ENCODE assay signal across 17 cellular contexts in genomic region chr14:104974665-104975390, GRCh38. TPM values are rescaled to one million over a fixed set of nuclear protein-coding genes. Genes with fewer than 3 reads are reported as not detected.
A peak's percentile ranks its signal among the peaks of the same experiment; 100 is the strongest.
DNase-seq lines count a peak whose midpoint lies in the region; ATAC-seq and TF ChIP-seq lines count a peak whose summit lies in the region.
"Had no signal": no experiment of that assay in that cellular context is flagged by ENCODE, and none has a peak within 500 bp of the region (broad histone marks: within the 10 kb centered on the region; RNA-seq: fewer than 3 reads in every experiment).

No MANE protein-coding gene starts in this region.

- H3K27ac ChIP-seq in SK-N-SH (ENCODE audit: low read depth in 2 of 2, low read length in 1 of 2) (peak overlapping the region; percentile 70 to 93; a peak in 3 of 4 replicates), esophagus squamous epithelium (peak overlapping the region; percentile 93 to 99 (median 98)), muscle layer of duodenum (ENCODE audit: low read length) (peak overlapping the region; percentile 6), uterus (peak overlapping the region; percentile 95 to 99)
- H3K27ac ChIP-seq: 22Rv1 had no signal

- CTCF ChIA-PET in SK-N-SH (lab: Yijun Ruan, JAX) = interaction anchor here (0.7 to 11.2 kb wide), 43 partner anchors 8 to 245 kb away, joined by 3 to 284 read pairs (median 5); partner anchors contain the start of gene CDCA4

- TF ChIP-seq CTCF in SK-N-SH (IDR thresholded peaks at IDR 0.05) (no peak), esophagus squamous epithelium (IDR thresholded peaks at IDR 0.05) (no peak), uterus (IDR thresholded peaks at IDR 0.05) (no peak)

- intact Hi-C loops in esophagus squamous epithelium (cut with DNase I) = no loop called here
- intact Hi-C loops in uterus (cut with DNase I; ENCODE audit: low total_unique reads) = loop anchor here (5.0 kb wide), 1 partner anchor 47 kb away; the partner anchor contains the start of gene CDCA4
- intact Hi-C loops in activated T-helper 1 cell treated with anti-CD3 and anti-CD28 coated beads, Interleukin-12 subunit alpha, Interleukin-12 subunit beta, Interleukin-2, Interleukin-4 antibody, amounts not matched to agents 30 ng/mL and 10 ng/mL and 1 ng/mL, durations not matched to agents 14 hours and 24 hours and 36 hours (cut with micrococcal nuclease) = loop anchor here (5.0 kb wide), 2 partner anchors 43 to 377 kb away; no protein-coding TSS in a partner anchor

- H3K4me3 Mint-ChIP-seq in activated T-helper 1 cell treated with anti-CD3 and anti-CD28 coated beads, Interleukin-12 subunit alpha, Interleukin-12 subunit beta, Interleukin-2, Interleukin-4 antibody, amounts not matched to agents 30 ng/mL and 10 ng/mL and 1 ng/mL, durations not matched to agents 14 hours and 24 hours and 36 hours = no peak overlapping the region
- H3K4me3 Mint-ChIP-seq: CD4-positive, alpha-beta T cell; nephron progenitor cell had no signal

- peaks cover 52 to 53% of the 10 kb centered on the region in 2 experiments; a peak in 3 of 4 replicates for H3K4me1 ChIP-seq in SK-N-SH (ENCODE audit: control insufficient read depth in 1 of 2, insufficient read depth in 2 of 2, low read depth in 1 of 2, low read length in 1 of 2)
- H3K4me1 ChIP-seq in esophagus squamous epithelium = peaks cover 78 to 98% (median 82%) of the 10 kb centered on the region in 3 donors
- H3K4me1 ChIP-seq in muscle layer of duodenum (ENCODE audit: control insufficient read depth in 1 of 2, insufficient read depth in 2 of 2, low read length in 2 of 2) = peaks cover 24 to 79% of the 10 kb centered on the region in 2 donors
- peaks cover 30 to 53% of the 10 kb centered on the region in 2 donors for H3K4me1 ChIP-seq in uterus

- peaks cover 53% of the 10 kb centered on the region; the same call in 1 of the 2 replicates for H3K79me2 ChIP-seq in SK-N-SH (ENCODE audit: insufficient read depth)

- H4K20me1 ChIP-seq in SK-N-SH (ENCODE audit: insufficient read depth) = no peaks in the 10 kb centered on the region

- H3K4me3 ChIP-seq in SK-N-SH (ENCODE audit: low read depth in 2 of 2, low read length in 1 of 2) = no peak overlapping the region
- no peak overlapping the region for H3K4me3 ChIP-seq in esophagus squamous epithelium
- no peak overlapping the region for H3K4me3 ChIP-seq in muscle layer of duodenum (ENCODE audit: low read depth in 1 of 2, low read length in 2 of 2)
- no peak overlapping the region for H3K4me3 ChIP-seq in uterus
- H3K4me3 ChIP-seq: left lung had no signal

- peak overlapping the region; percentile 76; the same call in 1 of the 2 replicates for H3K9ac ChIP-seq in SK-N-SH

- POLR2A ChIA-PET in SK-N-SH (lab: Yijun Ruan, JAX) = no interaction called here

- TF ChIP-seq POLR2A in esophagus squamous epithelium (IDR thresholded peaks at IDR 0.05) (no peak), uterus (IDR thresholded peaks at IDR 0.05) (no peak)

- DNase-seq in SK-N-SH (no peak), esophagus squamous epithelium (lab: John Stamatoyannopoulos, UW) (no peak), uterus (no peak)
- DNase-seq in activated T-helper 1 cell treated with anti-CD3 and anti-CD28 coated beads, Interleukin-12 subunit alpha, Interleukin-12 subunit beta, Interleukin-2, Interleukin-4 antibody, amounts not matched to agents 30 ng/mL and 10 ng/mL and 1 ng/mL, durations not matched to agents 14 hours and 24 hours and 36 hours (ENCODE audit: low spot score) = no peak
- DNase-seq: activated CD4-positive, alpha-beta T cell treated with anti-CD3 and anti-CD28 coated beads, Interleukin-2, amount 50 U/mL, for 1 hour; CD4-positive, alpha-beta T cell; NCI-H1105; stimulated activated CD4-positive, alpha-beta T cell treated with anti-CD3 and anti-CD28 coated beads, Interleukin-4, amount 100 ng/mL, for 4 hours had no signal

- no peak overlapping the region for H2AFZ ChIP-seq in SK-N-SH (ENCODE audit: low read depth)

- H3K9me3 ChIP-seq in SK-N-SH = no peaks in the 10 kb centered on the region
- no peaks in the 10 kb centered on the region for H3K9me3 ChIP-seq in esophagus squamous epithelium
- H3K9me3 ChIP-seq in muscle layer of duodenum (ENCODE audit: control insufficient read depth in 1 of 2, low read length in 2 of 2) = no peaks in the 10 kb centered on the region
- no peaks in the 10 kb centered on the region for H3K9me3 ChIP-seq in uterus
- H3K9me3 ChIP-seq: left lung had no signal

- ATAC-seq in SK-N-SH treated with all-trans-retinoic acid at 6 μM for 48 hours = no peak
- ATAC-seq in HG03025 (IDR thresholded peaks at IDR 0.05; ENCODE audit: low FRiP score, unreplicated experiment) = no peak
- ATAC-seq in HG02970 (IDR thresholded peaks at IDR 0.05; ENCODE audit: low FRiP score, unreplicated experiment) = no peak
- ATAC-seq: sciatic nerve had no signal

- H3K36me3 ChIP-seq in SK-N-SH (replicated peaks in 1 of 2; ENCODE audit: control insufficient read depth in 1 of 2, insufficient read depth in 2 of 2, low read length in 1 of 2) (no peaks in the 10 kb centered on the region), esophagus squamous epithelium (no peaks in the 10 kb centered on the region), muscle layer of duodenum (ENCODE audit: control insufficient read depth in 1 of 2, insufficient read depth in 2 of 2, low read length in 2 of 2) (no peaks in the 10 kb centered on the region), uterus (no peaks in the 10 kb centered on the region)
- H3K36me3 ChIP-seq: left lung had no signal

- TF ChIP-seq RAD21 in SK-N-SH (IDR thresholded peaks at IDR 0.05; ENCODE audit: low read length) = no peak

- no peak for TF ChIP-seq EP300 in SK-N-SH (IDR thresholded peaks at IDR 0.05; ENCODE audit: borderline replicate concordance in 1 of 2, low read depth in 1 of 2, low read length in 1 of 2)

- peak overlapping the region; percentile 90 for H3K4me2 ChIP-seq in SK-N-SH

- H3K4me1 Mint-ChIP-seq in activated T-helper 1 cell treated with anti-CD3 and anti-CD28 coated beads, Interleukin-12 subunit alpha, Interleukin-12 subunit beta, Interleukin-2, Interleukin-4 antibody, amounts not matched to agents 30 ng/mL and 10 ng/mL and 1 ng/mL, durations not matched to agents 14 hours and 24 hours and 36 hours (ENCODE audit: low read depth) = peaks cover 11% of the 10 kb centered on the region

- H3K27ac Mint-ChIP-seq in activated T-helper 1 cell treated with anti-CD3 and anti-CD28 coated beads, Interleukin-12 subunit alpha, Interleukin-12 subunit beta, Interleukin-2, Interleukin-4 antibody, amounts not matched to agents 30 ng/mL and 10 ng/mL and 1 ng/mL, durations not matched to agents 14 hours and 24 hours and 36 hours = no peak overlapping the region
- H3K27ac Mint-ChIP-seq: CD4-positive, alpha-beta T cell; nephron progenitor cell had no signal

- peaks cover 21% of the 10 kb centered on the region for H3F3A ChIP-seq in SK-N-SH (replicated peaks; ENCODE audit: insufficient read depth)

- H3K9me3 Mint-ChIP-seq in activated T-helper 1 cell treated with anti-CD3 and anti-CD28 coated beads, Interleukin-12 subunit alpha, Interleukin-12 subunit beta, Interleukin-2, Interleukin-4 antibody, amounts not matched to agents 30 ng/mL and 10 ng/mL and 1 ng/mL, durations not matched to agents 14 hours and 24 hours and 36 hours = no peaks in the 10 kb centered on the region
- H3K9me3 Mint-ChIP-seq: CD4-positive, alpha-beta T cell; nephron progenitor cell had no signal

- H3K9me2 ChIP-seq in SK-N-SH = no peaks in the 10 kb centered on the region

- H3K27me3 Mint-ChIP-seq in activated T-helper 1 cell treated with anti-CD3 and anti-CD28 coated beads, Interleukin-12 subunit alpha, Interleukin-12 subunit beta, Interleukin-2, Interleukin-4 antibody, amounts not matched to agents 30 ng/mL and 10 ng/mL and 1 ng/mL, durations not matched to agents 14 hours and 24 hours and 36 hours (ENCODE audit: insufficient read depth) = peaks cover 23% of the 10 kb centered on the region

- H3K36me3 Mint-ChIP-seq in activated T-helper 1 cell treated with anti-CD3 and anti-CD28 coated beads, Interleukin-12 subunit alpha, Interleukin-12 subunit beta, Interleukin-2, Interleukin-4 antibody, amounts not matched to agents 30 ng/mL and 10 ng/mL and 1 ng/mL, durations not matched to agents 14 hours and 24 hours and 36 hours (ENCODE audit: low read depth) = no peaks in the 10 kb centered on the region

- WGBS in SK-N-SH (ENCODE audit: low lambda C conversion rate) = 97% methylated on average over 9 of the region's 14 CpGs
- WGBS in esophagus squamous epithelium, 2 donors = 93 to 97% methylated on average over 5 to 6 of the region's 14 CpGs

- no peaks in the 10 kb centered on the region for H3K27me3 ChIP-seq in SK-N-SH (ENCODE audit: insufficient read depth)
- H3K27me3 ChIP-seq in esophagus squamous epithelium = peaks cover 0 to 26% (median 0%) of the 10 kb centered on the region in 4 donors
- no peaks in the 10 kb centered on the region for H3K27me3 ChIP-seq in muscle layer of duodenum (ENCODE audit: low read depth, low read length)
- no peaks in the 10 kb centered on the region for H3K27me3 ChIP-seq in uterus

RNA-seq across cellular contexts. Expression of gene AHNAK2, which starts 3.3 kb away (rescaled TPM):
- polyA plus RNA-seq in SK-N-SH (2012; rRNA removed) = 33.5 and 36.6 TPM in 2 replicates
- 22.9 and 24.7 TPM in 2 replicates for polyA plus RNA-seq in SK-N-SH (2012; cell fraction: cytosol; rRNA removed)
- polyA plus RNA-seq in SK-N-SH (2012; cell fraction: nucleus; rRNA removed) = 70.6 and 92.7 TPM in 2 replicates
- total RNA-seq in esophagus squamous epithelium = 100 to 1,000 TPM; 147 to 313 (median 172) TPM
- total RNA-seq in uterus = 100 to 1,000 TPM in 1 of 4 donors, 10 to 100 TPM in 3; 44.9 to 175 (median 71.7) TPM
- 0.02 and 0.05 TPM in 2 replicates for total RNA-seq in activated T-helper 1 cell treated with anti-CD3 and anti-CD28 coated beads, Interleukin-12 subunit alpha, Interleukin-12 subunit beta, Interleukin-2, Interleukin-4 antibody, amounts not matched to agents 30 ng/mL and 10 ng/mL and 1 ng/mL, durations not matched to agents 14 hours and 24 hours and 36 hours

RNA-seq across cellular contexts. Expression of gene CLBA1, which starts 10.8 kb away (rescaled TPM):
- 18.5 and 21.4 TPM in 2 replicates for polyA plus RNA-seq in SK-N-SH (2012; rRNA removed)
- polyA plus RNA-seq in SK-N-SH (2012; cell fraction: cytosol; rRNA removed) = 15.0 and 15.3 TPM in 2 replicates
- polyA plus RNA-seq in SK-N-SH (2012; cell fraction: nucleus; rRNA removed) = 72.4 and 86.2 TPM in 2 replicates
- total RNA-seq in esophagus squamous epithelium (10 to 100 TPM in 1 of 4 donors, 1 to 10 TPM in 3; 5.5 to 19.3 (median 7.3) TPM), uterus (10 to 100 TPM in 2 of 4 donors, 1 to 10 TPM in 1, not detected in 1; 1.3 to 11.1 (median 10.1) TPM)
- total RNA-seq in activated T-helper 1 cell treated with anti-CD3 and anti-CD28 coated beads, Interleukin-12 subunit alpha, Interleukin-12 subunit beta, Interleukin-2, Interleukin-4 antibody, amounts not matched to agents 30 ng/mL and 10 ng/mL and 1 ng/mL, durations not matched to agents 14 hours and 24 hours and 36 hours = 3.1 TPM in 2 replicates

RNA-seq across cellular contexts. Expression of gene CDCA4, which starts 46.1 kb away (rescaled TPM):
- polyA plus RNA-seq in SK-N-SH (2012; rRNA removed) = 23.7 and 26.8 TPM in 2 replicates
- polyA plus RNA-seq in SK-N-SH (2012; cell fraction: cytosol; rRNA removed) = 15.1 and 21.2 TPM in 2 replicates
- 15.7 and 19.5 TPM in 2 replicates for polyA plus RNA-seq in SK-N-SH (2012; cell fraction: nucleus; rRNA removed)
- total RNA-seq in esophagus squamous epithelium (10 to 100 TPM; 15.3 to 35.0 (median 23.3) TPM), uterus (10 to 100 TPM in 2 of 4 donors, 1 to 10 TPM in 2; 2.3 to 43.3 (median 10.3) TPM)
- total RNA-seq in activated T-helper 1 cell treated with anti-CD3 and anti-CD28 coated beads, Interleukin-12 subunit alpha, Interleukin-12 subunit beta, Interleukin-2, Interleukin-4 antibody, amounts not matched to agents 30 ng/mL and 10 ng/mL and 1 ng/mL, durations not matched to agents 14 hours and 24 hours and 36 hours = 62.5 and 63.7 TPM in 2 replicates

RNA-seq across cellular contexts. Expression of gene PLD4, which starts 50.1 kb away (rescaled TPM):
- 0.02 TPM in 2 replicates for polyA plus RNA-seq in SK-N-SH (2012; rRNA removed)
- polyA plus RNA-seq in SK-N-SH (2012; cell fraction: cytosol; rRNA removed) = not detected in 2 replicates
- 0.14 and 0.19 TPM in 2 replicates for polyA plus RNA-seq in SK-N-SH (2012; cell fraction: nucleus; rRNA removed)
- under 1 TPM; 0.18 to 0.95 (median 0.64) TPM for total RNA-seq in esophagus squamous epithelium
- total RNA-seq in uterus = 10 to 100 TPM in 1 of 4 donors, 1 to 10 TPM in 1, not detected in 2; 1.3 to 10.9 TPM
- 0.10 and 0.21 TPM in 2 replicates for total RNA-seq in activated T-helper 1 cell treated with anti-CD3 and anti-CD28 coated beads, Interleukin-12 subunit alpha, Interleukin-12 subunit beta, Interleukin-2, Interleukin-4 antibody, amounts not matched to agents 30 ng/mL and 10 ng/mL and 1 ng/mL, durations not matched to agents 14 hours and 24 hours and 36 hours
- total RNA-seq: SK-MEL-5 had no signal

Comparison
In these comparisons a context has a peak if more than half of its experiments do, and no peak if none do; other contexts are left out.
1. H3K27ac ChIP-seq: peak in every context shown above with its lines; median percentile 98 in esophagus squamous epithelium; 97 in uterus; 82 in SK-N-SH; 6 in muscle layer of duodenum.
2. RNA of gene AHNAK2, which starts 3.3 kb away (total RNA-seq): 147 to 313 TPM in esophagus squamous epithelium and 44.9 to 175 TPM in uterus; 0.02 to 0.05 TPM in activated T-helper 1 cell treated with anti-CD3 and anti-CD28 coated beads, Interleukin-12 subunit alpha, Interleukin-12 subunit beta, Interleukin-2, Interleukin-4 antibody, amounts not matched to agents 30 ng/mL and 10 ng/mL and 1 ng/mL, durations not matched to agents 14 hours and 24 hours and 36 hours; every median in the first group is over 10 times any median in the second.